Comparison of ENCODE assay signal across 14 cellular contexts in the genomic region with DNA sequence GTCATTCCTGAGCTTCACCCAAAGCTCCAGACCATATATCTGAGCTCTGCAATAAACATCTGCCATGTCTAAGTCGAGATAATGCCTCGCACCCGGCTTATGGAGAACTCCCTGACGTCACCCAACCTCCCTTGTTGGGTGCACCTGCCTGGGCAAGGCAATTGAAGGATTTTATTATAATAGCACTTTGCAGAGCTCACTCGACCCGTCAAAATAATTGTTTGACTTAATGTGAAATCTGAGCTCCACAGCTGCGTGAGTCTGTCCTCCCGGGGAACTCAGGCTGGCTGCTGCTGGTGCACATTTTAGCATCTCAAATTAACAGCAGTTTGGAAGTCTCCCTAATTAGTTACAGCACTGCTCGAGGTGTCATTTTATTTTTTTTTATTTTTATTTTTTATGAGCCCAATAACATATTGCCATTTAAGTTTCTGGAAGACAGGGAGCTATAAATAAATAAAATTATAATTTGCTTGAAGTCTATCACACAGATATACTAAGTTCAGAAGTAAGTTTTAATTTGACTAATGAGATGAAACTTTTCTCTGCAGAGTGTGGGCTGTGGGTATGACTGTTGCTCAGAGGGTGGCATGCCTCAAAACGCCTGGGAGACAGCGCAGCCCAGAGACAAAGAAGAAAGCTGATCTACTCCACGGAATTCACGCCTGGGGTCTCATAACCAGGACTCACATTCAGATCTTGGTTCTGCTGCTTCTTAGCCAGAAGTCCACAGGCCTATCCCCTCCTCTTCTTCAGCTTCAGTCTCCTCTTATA.
DNase-seq lines count a peak whose midpoint lies in the region; ATAC-seq lines count a peak whose summit lies in the region.
"Had no signal": no experiment of that assay in that cellular context is flagged by ENCODE, and none has a peak within 500 bp of the region (broad histone marks: within the 10 kb centered on the region; RNA-seq: fewer than 3 reads in every experiment).

No MANE protein-coding gene starts in this region.

- H3K4me2 ChIP-seq in Karpas-422 (ENCODE audit: low read depth, low read length, poor library complexity, severe bottlenecking) = no peak overlapping the region
- H3K4me2 ChIP-seq: SK-N-SH had no signal

- no peaks in the 10 kb centered on the region for H3K79me2 ChIP-seq in Karpas-422 (ENCODE audit: low read length)

- peaks cover 27% of the 10 kb centered on the region for H3K4me1 ChIP-seq in Karpas-422 (ENCODE audit: low read length)
- H3K4me1 ChIP-seq: heart left ventricle had no signal

- peak; percentile 63 for DNase-seq in Karpas-422
- peak; percentile 55 for DNase-seq in NCI-H146 (lab: John Stamatoyannopoulos, UW)
- DNase-seq in SHP77 (lab: John Stamatoyannopoulos, UW) = peak; percentile 99 to 100
- DNase-seq in left kidney (ENCODE audit: low read depth, low spot score) = peak; percentile 67
- DNase-seq in NCI-H345 treated with DMSO at 0.1 percent for 48 hours (lab: John Stamatoyannopoulos, UW; ENCODE audit: unreplicated experiment) = no peak
- no peak for DNase-seq in globus pallidus (ENCODE audit: low spot score)
- DNase-seq: central memory CD4-positive, alpha-beta T cell; GF-D8; heart left ventricle; left cardiac atrium; MG63; SK-N-SH had no signal

- H3K9me2 ChIP-seq in Karpas-422 (replicated peaks; ENCODE audit: insufficient read depth, low read length) = no peaks in the 10 kb centered on the region
- H3K9me2 ChIP-seq: SK-N-SH had no signal

- H4K20me1 ChIP-seq in Karpas-422 (ENCODE audit: insufficient read depth, low read depth, low read length) = no peaks in the 10 kb centered on the region

- peak overlapping the region; percentile 24; the same call in 1 of the 2 replicates for H3K9ac ChIP-seq in Karpas-422 (ENCODE audit: low read length)
- H3K9ac ChIP-seq: SK-N-SH had no signal

- H3K9me3 ChIP-seq in Karpas-422 (ENCODE audit: low read length) = peaks cover under 1% of the 10 kb centered on the region; the same call in 1 of the 2 replicates
- H3K9me3 ChIP-seq: MG63, SK-N-SH had no signal

- H3K4me3 ChIP-seq in Karpas-422 (ENCODE audit: low read length) = no peak overlapping the region
- H3K4me3 ChIP-seq: heart left ventricle, MG63 had no signal

- H3K27me3 ChIP-seq in Karpas-422 (ENCODE audit: low read length) = no peaks in the 10 kb centered on the region
- H3K27me3 ChIP-seq: heart left ventricle had no signal

- no peak overlapping the region for H2AFZ ChIP-seq in Karpas-422 (ENCODE audit: low read length)

- H3K27ac ChIP-seq in Karpas-422 (ENCODE audit: low read length) = peak overlapping the region; percentile 91
- H3K27ac ChIP-seq: heart left ventricle, VCaP had no signal

- H3K36me3 ChIP-seq in Karpas-422 (ENCODE audit: insufficient read depth, low read length) = no peaks in the 10 kb centered on the region
- H3K36me3 ChIP-seq: heart left ventricle, MG63 had no signal

- ATAC-seq in GM18519 (IDR thresholded peaks at IDR 0.05; ENCODE audit: low FRiP score, unreplicated experiment) = no peak
- ATAC-seq: heart left ventricle, left cardiac atrium had no signal

Comparison
In these comparisons a context has a peak if more than half of its experiments do, and no peak if none do; other contexts are left out.
1. DNase-seq: peak in Karpas-422 (single experiment), NCI-H146 (single experiment), SHP77 (2 of 2) and left kidney (single experiment); none in NCI-H345 treated with DMSO at 0.1 percent for 48 hours (single experiment) and globus pallidus (single experiment).